Comparison of ENCODE assay signal across 10 cellular contexts in the genomic region with DNA sequence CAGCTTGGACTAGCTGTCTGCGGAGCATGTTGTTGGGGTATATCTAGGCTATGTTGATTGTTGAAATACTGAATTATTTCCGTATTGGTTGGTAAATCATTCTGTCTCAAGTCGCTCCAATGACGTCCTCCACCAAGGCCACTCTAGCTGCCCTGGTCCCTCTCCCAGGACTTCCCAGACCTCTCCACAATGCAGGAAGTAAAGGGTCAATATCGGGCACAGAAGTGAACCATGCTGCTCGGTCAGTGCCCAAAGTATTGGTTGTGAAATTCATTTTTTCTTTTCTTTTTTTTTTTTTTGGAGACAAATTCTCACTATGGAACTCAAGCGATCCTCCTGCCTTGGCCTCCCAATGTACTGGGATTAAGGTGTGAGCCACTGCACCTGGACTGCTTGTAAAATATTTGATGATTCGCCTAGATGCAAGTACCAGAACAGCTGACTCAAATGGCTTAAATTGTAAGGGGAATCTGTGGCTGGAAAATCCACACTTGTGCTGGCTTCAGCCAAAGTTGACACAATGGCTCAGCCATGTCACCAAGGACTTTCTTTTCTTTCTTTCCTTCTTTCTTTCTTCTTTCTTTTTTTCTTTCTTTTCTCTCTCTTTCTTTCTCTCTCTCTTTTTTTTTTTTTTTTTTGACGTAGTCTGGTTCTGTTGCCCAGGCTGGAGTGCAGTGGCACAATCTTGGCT. TPM values are rescaled to one million over a fixed set of nuclear protein-coding genes. Genes with fewer than 3 reads are reported as not detected.
DNase-seq lines count a peak whose midpoint lies in the region; ATAC-seq and TF ChIP-seq lines count a peak whose summit lies in the region.
"Had no signal": no experiment of that assay in that cellular context is flagged by ENCODE, and none has a peak within 500 bp of the region (broad histone marks: within the 10 kb centered on the region; RNA-seq: fewer than 3 reads in every experiment).

No MANE protein-coding gene starts in this region.

- H3K27ac Mint-ChIP-seq in CD4-positive, alpha-beta memory T cell = no peak overlapping the region
- H3K27ac Mint-ChIP-seq: stimulated activated naive CD8-positive, alpha-beta T cell treated with anti-CD3 and anti-CD28 coated beads, Interleukin-15, Interleukin-2, amounts not matched to agents 100 ng/mL and 50 ng/mL, for 24 hours had no signal

- H3K9me3 ChIP-seq in RWPE2 (ENCODE audit: severe bottlenecking) (no peaks in the 10 kb centered on the region), esophagus muscularis mucosa (no peaks in the 10 kb centered on the region), prostate gland (no peaks in the 10 kb centered on the region)
- H3K9me3 ChIP-seq in CD4-positive, alpha-beta memory T cell (ENCODE audit: control insufficient read depth in 1 of 2, low read length in 2 of 2) = no peaks in the 10 kb centered on the region

- 60% methylated on average over 9 of the region's 9 CpGs for WGBS in esophagus muscularis mucosa
- 69% methylated on average over 9 of the region's 9 CpGs for WGBS in prostate gland

- H3K4me1 ChIP-seq in RWPE2 (ENCODE audit: insufficient read depth, poor library complexity, severe bottlenecking) (peaks cover 4% of the 10 kb centered on the region), esophagus muscularis mucosa (peaks cover 30 to 47% (median 38%) of the 10 kb centered on the region in 4 donors), prostate gland (replicated peaks) (peaks cover 2% of the 10 kb centered on the region)
- H3K4me1 ChIP-seq in CD4-positive, alpha-beta memory T cell (ENCODE audit: insufficient read depth, low read length) = no peaks in the 10 kb centered on the region

- H3K9me3 Mint-ChIP-seq in CD4-positive, alpha-beta memory T cell = no peaks in the 10 kb centered on the region
- H3K9me3 Mint-ChIP-seq: stimulated activated naive CD8-positive, alpha-beta T cell treated with anti-CD3 and anti-CD28 coated beads, Interleukin-15, Interleukin-2, amounts not matched to agents 100 ng/mL and 50 ng/mL, for 24 hours had no signal

- no peak overlapping the region for H3K4me3 Mint-ChIP-seq in CD4-positive, alpha-beta memory T cell
- H3K4me3 Mint-ChIP-seq: stimulated activated naive CD8-positive, alpha-beta T cell treated with anti-CD3 and anti-CD28 coated beads, Interleukin-15, Interleukin-2, amounts not matched to agents 100 ng/mL and 50 ng/mL, for 24 hours had no signal

- ATAC-seq in RWPE2 (ENCODE audit: low read depth) = no peak

- H3K36me3 Mint-ChIP-seq in CD4-positive, alpha-beta memory T cell = no peaks in the 10 kb centered on the region

- no peaks in the 10 kb centered on the region for H3K36me3 ChIP-seq in RWPE2 (ENCODE audit: low read depth)
- H3K36me3 ChIP-seq in esophagus muscularis mucosa = no peaks in the 10 kb centered on the region
- no peaks in the 10 kb centered on the region for H3K36me3 ChIP-seq in prostate gland
- H3K36me3 ChIP-seq in CD4-positive, alpha-beta memory T cell (ENCODE audit: insufficient read depth, low read length) = no peaks in the 10 kb centered on the region

- H3K27me3 ChIP-seq in RWPE2 (ENCODE audit: insufficient read depth, poor library complexity, severe bottlenecking) = no peaks in the 10 kb centered on the region
- H3K27me3 ChIP-seq in esophagus muscularis mucosa = no peaks in the 10 kb centered on the region
- H3K27me3 ChIP-seq in prostate gland (replicated peaks; ENCODE audit: insufficient read depth) = no peaks in the 10 kb centered on the region
- no peaks in the 10 kb centered on the region for H3K27me3 ChIP-seq in CD4-positive, alpha-beta memory T cell (ENCODE audit: insufficient read depth, low read length)

- peak; percentile 25 for DNase-seq in AG08396 (ENCODE audit: low spot score)
- DNase-seq in RWPE2 (ENCODE audit: low spot score) = no peak
- DNase-seq in esophagus muscularis mucosa (ENCODE audit: extremely low spot score) = no peak
- DNase-seq in prostate gland (ENCODE audit: low spot score) = no peak
- DNase-seq in iPS-NIHi11 (ENCODE audit: low spot score) = no peak
- DNase-seq in CD4-positive, alpha-beta memory T cell = no peak
- no peak for DNase-seq in medulla oblongata (ENCODE audit: extremely low spot score)
- DNase-seq in cortex of kidney (lab: John Stamatoyannopoulos, UW) = no peak
- DNase-seq: activated T-cell treated with anti-CD3 and anti-CD28 coated beads for 4 hours had no signal

- H3K4me3 ChIP-seq in RWPE2 (ENCODE audit: severe bottlenecking) (no peak overlapping the region), esophagus muscularis mucosa (peak overlapping the region; percentile 17 to 41 (median 38)), prostate gland (no peak overlapping the region)
- no peak overlapping the region for H3K4me3 ChIP-seq in CD4-positive, alpha-beta memory T cell (ENCODE audit: low read length in 2 of 2)

- no peak for TF ChIP-seq CTCF in RWPE2 (IDR thresholded peaks at IDR 0.05; ENCODE audit: poor library complexity, severe bottlenecking)
- TF ChIP-seq CTCF in esophagus muscularis mucosa (IDR thresholded peaks at IDR 0.05) = no peak
- TF ChIP-seq CTCF in prostate gland (IDR thresholded peaks at IDR 0.05) = no peak

- TF ChIP-seq EP300 in esophagus muscularis mucosa (IDR thresholded peaks at IDR 0.05) = no peak

- intact Hi-C loops in esophagus muscularis mucosa (cut with DNase I) = no loop called here
- intact Hi-C loops in prostate gland (cut with DNase I) = no loop called here
- intact Hi-C loops in CD4-positive, alpha-beta memory T cell (cut with micrococcal nuclease) = no loop called here

- POLR2A ChIA-PET in CD4-positive, alpha-beta memory T cell (lab: Charles Lee; ENCODE audit: partially characterized antibody) = no interaction called here

- CTCF ChIA-PET in CD4-positive, alpha-beta memory T cell (lab: Charles Lee; ENCODE audit: partially characterized antibody) = interaction anchor here (0.5 to 2.7 kb wide), 2 partner anchors 12 to 1141 kb away, joined by 3 to 21 read pairs; no protein-coding TSS in a partner anchor

- TF ChIP-seq POLR2A in esophagus muscularis mucosa (IDR thresholded peaks at IDR 0.05; ENCODE audit: low read depth) = no peak
- no peak for TF ChIP-seq POLR2A in prostate gland (IDR thresholded peaks at IDR 0.05)

- no peaks in the 10 kb centered on the region for H3K4me1 Mint-ChIP-seq in CD4-positive, alpha-beta memory T cell

- H3K27ac ChIP-seq in RWPE2 (ENCODE audit: poor library complexity, severe bottlenecking) = peak overlapping the region; percentile 28
- peak overlapping the region; percentile 83 to 87 (median 84) for H3K27ac ChIP-seq in esophagus muscularis mucosa (replicated peaks in 1 of 4)
- peak overlapping the region; percentile 56 to 71 for H3K27ac ChIP-seq in prostate gland
- no peak overlapping the region for H3K27ac ChIP-seq in CD4-positive, alpha-beta memory T cell (ENCODE audit: low read depth, low read length)

- H3K27me3 Mint-ChIP-seq in CD4-positive, alpha-beta memory T cell = peaks cover 0 to 11% of the 10 kb centered on the region in 2 donors

RNA-seq across cellular contexts. Expression of gene NUMBL, which starts 43.7 kb away (rescaled TPM):
- total RNA-seq in esophagus muscularis mucosa = 10 to 100 TPM; 28.2 to 51.7 (median 41.5) TPM
- 100 to 1,000 TPM in 1 of 2 donors, 10 to 100 TPM in 1; 24.3 to 102 TPM for total RNA-seq in prostate gland
- 10 to 100 TPM; 15.8 to 20.2 TPM for total RNA-seq in CD4-positive, alpha-beta memory T cell
- 1 to 10 TPM in 1 of 2 donors, under 1 TPM in 1; 0.35 to 1.6 TPM for polyA plus RNA-seq in CD4-positive, alpha-beta memory T cell

RNA-seq across cellular contexts. Expression of gene LTBP4, which starts 45.5 kb away (rescaled TPM):
- total RNA-seq in esophagus muscularis mucosa = 100 to 1,000 TPM; 358 to 430 (median 397) TPM
- total RNA-seq in prostate gland = 100 to 1,000 TPM; 160 to 500 TPM
- total RNA-seq in CD4-positive, alpha-beta memory T cell = 100 to 1,000 TPM; 157 to 158 TPM
- polyA plus RNA-seq in CD4-positive, alpha-beta memory T cell = 10 to 100 TPM; 26.0 to 49.4 TPM

Comparison
In these comparisons a context has a peak if more than half of its experiments do, and no peak if none do; other contexts are left out.
1. H3K4me3 ChIP-seq: peak in esophagus muscularis mucosa (4 of 4); none in RWPE2 (single experiment), prostate gland (0 of 2) and CD4-positive, alpha-beta memory T cell (0 of 2).